Comparison of ENCODE assay signal across 11 cellular contexts in the genomic region with DNA sequence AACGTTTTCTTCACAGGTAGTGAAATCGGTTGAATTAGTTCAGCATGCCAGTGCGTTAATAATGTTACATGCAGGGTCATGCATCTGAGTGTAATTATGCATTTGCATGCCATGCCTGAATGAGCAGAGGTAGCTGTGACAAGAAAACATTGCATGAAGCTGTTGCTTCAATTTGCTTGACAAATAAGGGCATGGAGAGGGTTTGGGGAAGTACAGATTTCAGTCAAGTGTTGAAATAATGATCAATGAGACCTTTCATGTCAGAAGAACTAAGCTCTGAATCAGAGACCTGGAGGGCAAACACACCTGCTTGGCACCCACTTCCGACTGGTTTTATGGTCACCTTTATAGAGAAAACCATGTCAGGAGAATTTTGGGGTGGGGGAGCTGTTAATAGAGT.
DNase-seq lines count a peak whose midpoint lies in the region; ATAC-seq and TF ChIP-seq lines count a peak whose summit lies in the region.
"Had no signal": no experiment of that assay in that cellular context is flagged by ENCODE, and none has a peak within 500 bp of the region (broad histone marks: within the 10 kb centered on the region; RNA-seq: fewer than 3 reads in every experiment).

No MANE protein-coding gene starts in this region.

- no peaks in the 10 kb centered on the region for H3K9me3 ChIP-seq in Peyer's patch
- H3K9me3 ChIP-seq: pancreas had no signal

- peaks cover 0 to 1% (median 0%) of the 10 kb centered on the region in 3 donors for H3K36me3 ChIP-seq in Peyer's patch

- H3K4me1 ChIP-seq in Peyer's patch = no peaks in the 10 kb centered on the region
- H3K4me1 ChIP-seq: pancreas had no signal

- ATAC-seq in GM18511 (IDR thresholded peaks at IDR 0.05; ENCODE audit: unreplicated experiment) = peak; percentile 65
- ATAC-seq in GM19452 (IDR thresholded peaks at IDR 0.05; ENCODE audit: unreplicated experiment) = peak; percentile 49

- DNase-seq in NCI-H146 treated with DMSO at 0.1 percent for 48 hours (lab: John Stamatoyannopoulos, UW; ENCODE audit: unreplicated experiment) (peak; percentile 23), germinal center (ENCODE audit: low spot score) (peak; percentile 57), Peyer's patch (no peak), iPS-NIHi7 (ENCODE audit: extremely low spot score) (no peak), DMS114 treated with DMSO at 0.1 percent for 48 hours (lab: John Stamatoyannopoulos, UW; ENCODE audit: unreplicated experiment) (no peak)
- DNase-seq: CD4-positive, alpha-beta T cell; NCI-H524 treated with DMSO at 0.1 percent for 48 hours had no signal

- no peak overlapping the region for H3K4me3 ChIP-seq in Peyer's patch
- H3K4me3 ChIP-seq: dorsolateral prefrontal cortex, pancreas had no signal

- no peak overlapping the region for H3K27ac ChIP-seq in Peyer's patch
- H3K27ac ChIP-seq: pancreas had no signal

- TF ChIP-seq CTCF in Peyer's patch (IDR thresholded peaks at IDR 0.05) = no peak

- no peaks in the 10 kb centered on the region for H3K27me3 ChIP-seq in Peyer's patch
- H3K27me3 ChIP-seq: dorsolateral prefrontal cortex, pancreas had no signal

- no peak for TF ChIP-seq POLR2A in Peyer's patch (IDR thresholded peaks at IDR 0.05)

Comparison
In these comparisons a context has a peak if more than half of its experiments do, and no peak if none do; other contexts are left out.
1. DNase-seq: peak in NCI-H146 treated with DMSO at 0.1 percent for 48 hours (single experiment) and germinal center (single experiment); none in Peyer's patch (0 of 3), iPS-NIHi7 (single experiment) and DMS114 treated with DMSO at 0.1 percent for 48 hours (single experiment).